In genomic region chr1:27436204-27437159, GRCh38 we compare ENCODE assay signal across 1 cellular context.
TF ChIP-seq lines count a peak whose summit lies in the region.

No MANE protein-coding gene starts in this region.

TF ChIP-seq in K562, 482 proteins besides CTCF, POLR2A, EP300 and RAD21 (continued from another document):
- peak; percentile 25; the same call in 1 of the 2 replicates for TF ChIP-seq GABPB1 (CRISPR knock-in tag; IDR thresholded peaks at IDR 0.05)
- TF ChIP-seq SMARCA4 (IDR thresholded peaks at IDR 0.05) = peak; percentile 39; the same call in 1 of the 2 replicates
- TF ChIP-seq KDM1A (IDR thresholded peaks at IDR 0.05) = peak; percentile 86 to 87
- TF ChIP-seq MAFK (IDR thresholded peaks at IDR 0.05; ENCODE audit: low read length) = no peak
TF ChIP-seq in K562: peak in this region for 23.
